In genomic region chrX:119955807-119956570, GRCh38 we compare ENCODE assay signal across 8 cellular contexts. TPM values are rescaled to one million over a fixed set of nuclear protein-coding genes. Genes with fewer than 3 reads are reported as not detected.
A peak's percentile ranks its signal among the peaks of the same experiment; 100 is the strongest.
DNase-seq lines count a peak whose midpoint lies in the region; ATAC-seq and TF ChIP-seq lines count a peak whose summit lies in the region.
"Not testable (repeated sequence)": the region's sequence is repeated elsewhere in the genome, so short reads cannot be mapped to it uniquely, and the experiment has no call there.

No MANE protein-coding gene starts in this region.

- peak; percentile 83 for ATAC-seq in activated naive CD8-positive, alpha-beta T cell treated with anti-CD3 and anti-CD28 coated beads, Interleukin-2, amount 50 U/mL, for 24 hours
- ATAC-seq in stimulated activated naive CD8-positive, alpha-beta T cell treated with anti-CD3 and anti-CD28 coated beads, Interleukin-15, amount 100 ng/mL, for 72 hours, result peak; percentile 96

- peak overlapping the region; percentile 19 for H3K4me3 Mint-ChIP-seq in activated CD4-positive, alpha-beta T cell treated with anti-CD3 and anti-CD28 coated beads, Interleukin-2, amount 10 ng/mL, durations not matched to agents 24 days and 14 days
- H3K4me3 Mint-ChIP-seq in activated T-helper 1 cell treated with anti-CD3 and anti-CD28 coated beads, Interleukin-12 subunit alpha, Interleukin-12 subunit beta, Interleukin-2, Interleukin-4 antibody, amounts not matched to agents 30 ng/mL and 10 ng/mL and 1 ng/mL, durations not matched to agents 14 hours and 24 hours and 36 hours, result peak overlapping the region; percentile 30
- peak overlapping the region; percentile 43 for H3K4me3 Mint-ChIP-seq in activated naive CD8-positive, alpha-beta T cell treated with anti-CD3 and anti-CD28 coated beads, Interleukin-2, amount 50 U/mL, for 24 hours
- H3K4me3 Mint-ChIP-seq in stimulated activated naive CD8-positive, alpha-beta T cell treated with anti-CD3 and anti-CD28 coated beads, Interleukin-15, amount 100 ng/mL, for 72 hours, result peak overlapping the region; percentile 24 to 25

- H3K4me3 ChIP-seq in NB4 (ENCODE audit: low read depth, low read length), result not testable (repeated sequence)

- TF ChIP-seq CTCF in NB4 (IDR thresholded peaks at IDR 0.05; ENCODE audit: low read depth, low read length), result not testable (repeated sequence)

- peaks cover 39% of the 10 kb centered on the region for H3K27me3 Mint-ChIP-seq in activated CD4-positive, alpha-beta T cell treated with anti-CD3 and anti-CD28 coated beads, Interleukin-2, amount 10 ng/mL, durations not matched to agents 24 days and 14 days
- peaks cover 30% of the 10 kb centered on the region for H3K27me3 Mint-ChIP-seq in activated T-helper 1 cell treated with anti-CD3 and anti-CD28 coated beads, Interleukin-12 subunit alpha, Interleukin-12 subunit beta, Interleukin-2, Interleukin-4 antibody, amounts not matched to agents 30 ng/mL and 10 ng/mL and 1 ng/mL, durations not matched to agents 14 hours and 24 hours and 36 hours (ENCODE audit: insufficient read depth)
- H3K27me3 Mint-ChIP-seq in activated naive CD8-positive, alpha-beta T cell treated with anti-CD3 and anti-CD28 coated beads, Interleukin-2, amount 50 U/mL, for 24 hours, result peaks cover 36% of the 10 kb centered on the region
- H3K27me3 Mint-ChIP-seq in stimulated activated naive CD8-positive, alpha-beta T cell treated with anti-CD3 and anti-CD28 coated beads, Interleukin-15, amount 100 ng/mL, for 72 hours, result peaks cover 42% of the 10 kb centered on the region

- H3K27ac Mint-ChIP-seq in activated CD4-positive, alpha-beta T cell treated with anti-CD3 and anti-CD28 coated beads, Interleukin-2, amount 10 ng/mL, durations not matched to agents 24 days and 14 days; activated T-helper 1 cell treated with anti-CD3 and anti-CD28 coated beads, Interleukin-12 subunit alpha, Interleukin-12 subunit beta, Interleukin-2, Interleukin-4 antibody, amounts not matched to agents 30 ng/mL and 10 ng/mL and 1 ng/mL, durations not matched to agents 14 hours and 24 hours and 36 hours: not testable (repeated sequence)
- peak overlapping the region; percentile 81 for H3K27ac Mint-ChIP-seq in activated naive CD8-positive, alpha-beta T cell treated with anti-CD3 and anti-CD28 coated beads, Interleukin-2, amount 50 U/mL, for 24 hours
- H3K27ac Mint-ChIP-seq in stimulated activated naive CD8-positive, alpha-beta T cell treated with anti-CD3 and anti-CD28 coated beads, Interleukin-15, amount 100 ng/mL, for 72 hours, result peak overlapping the region in 1 of 2 donors; percentile 54

- DNase-seq in NB4 (ENCODE audit: low read depth), result peak; percentile 64
- peak; percentile 83 for DNase-seq in activated CD4-positive, alpha-beta T cell treated with anti-CD3 and anti-CD28 coated beads, Interleukin-2, amount 10 ng/mL, durations not matched to agents 24 days and 14 days
- DNase-seq in activated CD8-positive, alpha-beta memory T cell treated with anti-CD3 and anti-CD28 coated beads, Interleukin-2, amount 50 U/mL, for 1 hour (ENCODE audit: extremely low read depth), result peak; percentile 58
- DNase-seq in activated T-helper 1 cell treated with anti-CD3 and anti-CD28 coated beads, Interleukin-12 subunit alpha, Interleukin-12 subunit beta, Interleukin-2, Interleukin-4 antibody, amounts not matched to agents 30 ng/mL and 10 ng/mL and 1 ng/mL, durations not matched to agents 14 hours and 24 hours and 36 hours (ENCODE audit: low spot score), result peak; percentile 50
- DNase-seq in activated naive CD8-positive, alpha-beta T cell treated with anti-CD3 and anti-CD28 coated beads, Interleukin-2, amount 50 U/mL, for 24 hours, result peak; percentile 60
- DNase-seq in stimulated activated CD4-positive, alpha-beta T cell treated with anti-CD3 and anti-CD28 coated beads, Interleukin-12 subunit alpha, Interleukin-12 subunit beta, amount 100 ng/mL, for 48 hours (ENCODE audit: low read depth in 2 of 3, low spot score in 1 of 3), result peak in 2 of 3 donors; percentile 12 to 30
- DNase-seq in stimulated activated CD8-positive, alpha-beta memory T cell treated with anti-CD3 and anti-CD28 coated beads, Interleukin-2, amount 100 ng/mL, for 1 hour (ENCODE audit: low read depth in 2 of 2), result peak; percentile 4 to 10
- peak; percentile 65 to 85 for DNase-seq in stimulated activated naive CD8-positive, alpha-beta T cell treated with anti-CD3 and anti-CD28 coated beads, Interleukin-15, amount 100 ng/mL, for 72 hours

- not testable (repeated sequence) for H3K9me3 Mint-ChIP-seq in activated CD4-positive, alpha-beta T cell treated with anti-CD3 and anti-CD28 coated beads, Interleukin-2, amount 10 ng/mL, durations not matched to agents 24 days and 14 days; activated T-helper 1 cell treated with anti-CD3 and anti-CD28 coated beads, Interleukin-12 subunit alpha, Interleukin-12 subunit beta, Interleukin-2, Interleukin-4 antibody, amounts not matched to agents 30 ng/mL and 10 ng/mL and 1 ng/mL, durations not matched to agents 14 hours and 24 hours and 36 hours; activated naive CD8-positive, alpha-beta T cell treated with anti-CD3 and anti-CD28 coated beads, Interleukin-2, amount 50 U/mL, for 24 hours; stimulated activated naive CD8-positive, alpha-beta T cell treated with anti-CD3 and anti-CD28 coated beads, Interleukin-15, amount 100 ng/mL, for 72 hours

- H3K36me3 Mint-ChIP-seq in activated CD4-positive, alpha-beta T cell treated with anti-CD3 and anti-CD28 coated beads, Interleukin-2, amount 10 ng/mL, durations not matched to agents 24 days and 14 days (ENCODE audit: low read depth); activated T-helper 1 cell treated with anti-CD3 and anti-CD28 coated beads, Interleukin-12 subunit alpha, Interleukin-12 subunit beta, Interleukin-2, Interleukin-4 antibody, amounts not matched to agents 30 ng/mL and 10 ng/mL and 1 ng/mL, durations not matched to agents 14 hours and 24 hours and 36 hours (ENCODE audit: low read depth); activated naive CD8-positive, alpha-beta T cell treated with anti-CD3 and anti-CD28 coated beads, Interleukin-2, amount 50 U/mL, for 24 hours (ENCODE audit: low read depth): not testable (repeated sequence)

- H3K4me1 Mint-ChIP-seq in activated CD4-positive, alpha-beta T cell treated with anti-CD3 and anti-CD28 coated beads, Interleukin-2, amount 10 ng/mL, durations not matched to agents 24 days and 14 days, result not testable (repeated sequence)
- H3K4me1 Mint-ChIP-seq in activated T-helper 1 cell treated with anti-CD3 and anti-CD28 coated beads, Interleukin-12 subunit alpha, Interleukin-12 subunit beta, Interleukin-2, Interleukin-4 antibody, amounts not matched to agents 30 ng/mL and 10 ng/mL and 1 ng/mL, durations not matched to agents 14 hours and 24 hours and 36 hours (ENCODE audit: low read depth), result peaks cover 15% of the 10 kb centered on the region
- H3K4me1 Mint-ChIP-seq in activated naive CD8-positive, alpha-beta T cell treated with anti-CD3 and anti-CD28 coated beads, Interleukin-2, amount 50 U/mL, for 24 hours, result peaks cover 31% of the 10 kb centered on the region
- peaks cover 31% of the 10 kb centered on the region for H3K4me1 Mint-ChIP-seq in stimulated activated naive CD8-positive, alpha-beta T cell treated with anti-CD3 and anti-CD28 coated beads, Interleukin-15, amount 100 ng/mL, for 72 hours

- intact Hi-C loops in activated CD4-positive, alpha-beta T cell treated with anti-CD3 and anti-CD28 coated beads, Interleukin-2, amount 10 ng/mL, durations not matched to agents 24 days and 14 days (cut with micrococcal nuclease); activated T-helper 1 cell treated with anti-CD3 and anti-CD28 coated beads, Interleukin-12 subunit alpha, Interleukin-12 subunit beta, Interleukin-2, Interleukin-4 antibody, amounts not matched to agents 30 ng/mL and 10 ng/mL and 1 ng/mL, durations not matched to agents 14 hours and 24 hours and 36 hours (cut with micrococcal nuclease): not testable (repeated sequence)

- TF ChIP-seq POLR2A in NB4 (IDR thresholded peaks at IDR 0.05; ENCODE audit: extremely low read depth, insufficient read length), result not testable (repeated sequence)

RNA-seq across cellular contexts. Expression of gene NKAP, which starts 12.4 kb away (rescaled TPM):
- total RNA-seq in activated CD4-positive, alpha-beta T cell treated with anti-CD3 and anti-CD28 coated beads, Interleukin-2, amount 10 ng/mL, durations not matched to agents 24 days and 14 days, result 8.9 and 10.2 TPM in 2 replicates
- total RNA-seq in activated T-helper 1 cell treated with anti-CD3 and anti-CD28 coated beads, Interleukin-12 subunit alpha, Interleukin-12 subunit beta, Interleukin-2, Interleukin-4 antibody, amounts not matched to agents 30 ng/mL and 10 ng/mL and 1 ng/mL, durations not matched to agents 14 hours and 24 hours and 36 hours, result 9.4 and 10.1 TPM in 2 replicates

Comparison
In these comparisons a context has a peak if more than half of its experiments do, and no peak if none do; other contexts are left out.
1. DNase-seq: peak in every context shown above with its lines; median percentile 83 in activated CD4-positive, alpha-beta T cell treated with anti-CD3 and anti-CD28 coated beads, Interleukin-2, amount 10 ng/mL, durations not matched to agents 24 days and 14 days; 75 in stimulated activated naive CD8-positive, alpha-beta T cell treated with anti-CD3 and anti-CD28 coated beads, Interleukin-15, amount 100 ng/mL, for 72 hours; 64 in NB4; 60 in activated naive CD8-positive, alpha-beta T cell treated with anti-CD3 and anti-CD28 coated beads, Interleukin-2, amount 50 U/mL, for 24 hours; 58 in activated CD8-positive, alpha-beta memory T cell treated with anti-CD3 and anti-CD28 coated beads, Interleukin-2, amount 50 U/mL, for 1 hour; 50 in activated T-helper 1 cell treated with anti-CD3 and anti-CD28 coated beads, Interleukin-12 subunit alpha, Interleukin-12 subunit beta, Interleukin-2, Interleukin-4 antibody, amounts not matched to agents 30 ng/mL and 10 ng/mL and 1 ng/mL, durations not matched to agents 14 hours and 24 hours and 36 hours; 21 in stimulated activated CD4-positive, alpha-beta T cell treated with anti-CD3 and anti-CD28 coated beads, Interleukin-12 subunit alpha, Interleukin-12 subunit beta, amount 100 ng/mL, for 48 hours; 7 in stimulated activated CD8-positive, alpha-beta memory T cell treated with anti-CD3 and anti-CD28 coated beads, Interleukin-2, amount 100 ng/mL, for 1 hour.